ENCODE assay signal across 8 cellular contexts in genomic region chr17:76385892-76386786, GRCh38. TPM values are rescaled to one million over a fixed set of nuclear protein-coding genes. Genes with fewer than 3 reads are reported as not detected.
A peak's percentile ranks its signal among the peaks of the same experiment; 100 is the strongest.
DNase-seq lines count a peak whose midpoint lies in the region; ATAC-seq and TF ChIP-seq lines count a peak whose summit lies in the region.

No MANE protein-coding gene starts in this region.

- H3K27me3 ChIP-seq in HUES64 (ENCODE audit: insufficient read depth, low read length) (peaks cover 46% of the 10 kb centered on the region), ovary (no peaks in the 10 kb centered on the region), tibial artery (no peaks in the 10 kb centered on the region)

- no peak overlapping the region for H3K27ac Mint-ChIP-seq in Calu3 (ENCODE audit: unreplicated experiment)
- no peak overlapping the region for H3K27ac Mint-ChIP-seq in activated T-helper 2 cell treated with anti-CD3 and anti-CD28 coated beads, Interferon-gamma antibody, Interleukin-2, Interleukin-4, amounts not matched to agents 10 μg/mL and 5 μg/mL and 100 μg/mL, durations not matched to agents 14 hours and 24 hours and 36 hours

- CTCF ChIA-PET in Calu3 (lab: Charles Lee): interaction anchor here (0.8 to 2.6 kb wide), 7 partner anchors 12 to 72 kb away, joined by 3 to 11 read pairs (median 5); partner anchors contain the start of gene PRPSAP1

- H3K9ac ChIP-seq in HUES64 (ENCODE audit: low read depth, low read length): no peak overlapping the region

- peaks cover 10% of the 10 kb centered on the region for H3K27me3 Mint-ChIP-seq in Calu3 (ENCODE audit: unreplicated experiment)
- H3K27me3 Mint-ChIP-seq in activated T-helper 2 cell treated with anti-CD3 and anti-CD28 coated beads, Interferon-gamma antibody, Interleukin-2, Interleukin-4, amounts not matched to agents 10 μg/mL and 5 μg/mL and 100 μg/mL, durations not matched to agents 14 hours and 24 hours and 36 hours (ENCODE audit: low read depth): no peaks in the 10 kb centered on the region

- WGBS in HUES64: 57% methylated on average over 52 of the region's 52 CpGs
- 13 to 15% (median 13%) methylated on average over 50 to 52 of the region's 52 CpGs for WGBS in ovary, 3 donors

- TF ChIP-seq EP300 in ovary (IDR thresholded peaks at IDR 0.05): no peak

- H3K4me1 ChIP-seq in HUES64 (ENCODE audit: insufficient read depth, low read length) (peaks cover 23% of the 10 kb centered on the region), ovary (ENCODE audit: insufficient read depth) (peaks cover 12% of the 10 kb centered on the region), tibial artery (peaks cover 5 to 45% (median 38%) of the 10 kb centered on the region in 4 donors)

- no peak for ATAC-seq in HG02642 (IDR thresholded peaks at IDR 0.05; ENCODE audit: poor library complexity, unreplicated experiment)

- H3K4me1 Mint-ChIP-seq in Calu3 (ENCODE audit: low read depth, unreplicated experiment): no peaks in the 10 kb centered on the region
- H3K4me1 Mint-ChIP-seq in activated T-helper 2 cell treated with anti-CD3 and anti-CD28 coated beads, Interferon-gamma antibody, Interleukin-2, Interleukin-4, amounts not matched to agents 10 μg/mL and 5 μg/mL and 100 μg/mL, durations not matched to agents 14 hours and 24 hours and 36 hours (ENCODE audit: low read depth): peaks cover 2% of the 10 kb centered on the region

- H3K4me3 Mint-ChIP-seq in Calu3 (ENCODE audit: low read depth, unreplicated experiment): peak overlapping the region; percentile 71
- peak overlapping the region; percentile 65 for H3K4me3 Mint-ChIP-seq in activated T-helper 2 cell treated with anti-CD3 and anti-CD28 coated beads, Interferon-gamma antibody, Interleukin-2, Interleukin-4, amounts not matched to agents 10 μg/mL and 5 μg/mL and 100 μg/mL, durations not matched to agents 14 hours and 24 hours and 36 hours (ENCODE audit: low read depth)

- H3K9me3 Mint-ChIP-seq in Calu3 (ENCODE audit: low read depth, unreplicated experiment): no peaks in the 10 kb centered on the region
- no peaks in the 10 kb centered on the region for H3K9me3 Mint-ChIP-seq in activated T-helper 2 cell treated with anti-CD3 and anti-CD28 coated beads, Interferon-gamma antibody, Interleukin-2, Interleukin-4, amounts not matched to agents 10 μg/mL and 5 μg/mL and 100 μg/mL, durations not matched to agents 14 hours and 24 hours and 36 hours

- peaks cover 34% of the 10 kb centered on the region for H3K36me3 Mint-ChIP-seq in Calu3 (ENCODE audit: insufficient read depth, unreplicated experiment)
- H3K36me3 Mint-ChIP-seq in activated T-helper 2 cell treated with anti-CD3 and anti-CD28 coated beads, Interferon-gamma antibody, Interleukin-2, Interleukin-4, amounts not matched to agents 10 μg/mL and 5 μg/mL and 100 μg/mL, durations not matched to agents 14 hours and 24 hours and 36 hours (ENCODE audit: low read depth): peaks cover 3% of the 10 kb centered on the region

- no peak for TF ChIP-seq POLR2A in ovary (IDR thresholded peaks at IDR 0.05)

- H3K4me3 ChIP-seq in HUES64 (ENCODE audit: low read length) (peak overlapping the region; percentile 61; the same call in 1 of the 2 replicates), fibroblast of villous mesenchyme (ENCODE audit: low read depth, low read length) (peak overlapping the region; percentile 71), ovary (peak overlapping the region; percentile 41), tibial artery (peak overlapping the region; percentile 56 to 57)

- peak; percentile 91 for TF ChIP-seq CTCF in Calu3 (IDR thresholded peaks at IDR 0.05; ENCODE audit: unreplicated experiment)
- peak; percentile 71 for TF ChIP-seq CTCF in fibroblast of villous mesenchyme (IDR thresholded peaks at IDR 0.05; ENCODE audit: insufficient read depth, low read depth, low read length)
- TF ChIP-seq CTCF in ovary (IDR thresholded peaks at IDR 0.05): peak; percentile 51 to 76 (median 57)
- peak; percentile 75 to 82 for TF ChIP-seq CTCF in tibial artery (IDR thresholded peaks at IDR 0.05)

- BruUV-seq in Calu3 (replicated peaks; lab: Mats Ljungman, UMichigan): no TSS peak

- no peaks in the 10 kb centered on the region for H3K9me3 ChIP-seq in HUES64 (ENCODE audit: insufficient read depth, low read depth, low read length)
- H3K9me3 ChIP-seq in ovary: no peaks in the 10 kb centered on the region
- no peaks in the 10 kb centered on the region for H3K9me3 ChIP-seq in tibial artery

- DNase-seq in Calu3 (peak; percentile 89), SHP77 (lab: John Stamatoyannopoulos, UW) (peak; percentile 56 to 65), fibroblast of villous mesenchyme (ENCODE audit: low read depth) (peak; percentile 82), ovary (peak; percentile 65 to 84 (median 78)), tibial artery (peak; percentile 70 to 85)
- DNase-seq in activated T-helper 2 cell treated with anti-CD3 and anti-CD28 coated beads, Interferon-gamma antibody, Interleukin-2, Interleukin-4, amounts not matched to agents 10 μg/mL and 5 μg/mL and 100 μg/mL, durations not matched to agents 14 hours and 24 hours and 36 hours (ENCODE audit: low spot score): peak; percentile 81

- H3K27ac ChIP-seq in HUES64 (ENCODE audit: low read depth, low read length) (no peak overlapping the region), ovary (no peak overlapping the region), tibial artery (peak overlapping the region in 1 of 2 donors; percentile 76)

- intact Hi-C loops in Calu3 (cut with micrococcal nuclease; ENCODE audit: unreplicated experiment): no loop called here
- intact Hi-C loops in activated T-helper 2 cell treated with anti-CD3 and anti-CD28 coated beads, Interferon-gamma antibody, Interleukin-2, Interleukin-4, amounts not matched to agents 10 μg/mL and 5 μg/mL and 100 μg/mL, durations not matched to agents 14 hours and 24 hours and 36 hours (cut with micrococcal nuclease): loop anchor here (1.0 to 5.0 kb wide), 3 partner anchors 32 to 314 kb away; partner anchors contain the start of genes GALR2, SRP68 and UBE2O
- intact Hi-C loops in ovary (cut with DNase I): no loop called here
- intact Hi-C loops in tibial artery (cut with DNase I; ENCODE audit: low total_unique reads): no loop called here

- H3K36me3 ChIP-seq in HUES64 (ENCODE audit: insufficient read depth, low read length): peaks cover 11% of the 10 kb centered on the region; the same call in 1 of the 2 replicates
- no peaks in the 10 kb centered on the region for H3K36me3 ChIP-seq in ovary
- peaks cover 0 to 18% (median 12%) of the 10 kb centered on the region in 3 donors for H3K36me3 ChIP-seq in tibial artery

RNA-seq across cellular contexts. Expression of gene SPHK1, which starts 1.7 kb away (rescaled TPM):
- total RNA-seq in Calu3 (2022) (1.5 and 1.7 TPM in 2 replicates), fibroblast of villous mesenchyme (47.5 and 121 TPM in 2 replicates), ovary (1 to 10 TPM; 1.8 to 9.2 (median 3.7) TPM)
- polyA plus RNA-seq in HUES64 (2013, experiment 1 of 2): 1.8 TPM
- polyA plus RNA-seq in HUES64 (2013, experiment 2 of 2): 2.6 TPM
- total RNA-seq in activated T-helper 2 cell treated with anti-CD3 and anti-CD28 coated beads, Interferon-gamma antibody, Interleukin-2, Interleukin-4, amounts not matched to agents 10 μg/mL and 5 μg/mL and 100 μg/mL, durations not matched to agents 14 hours and 24 hours and 36 hours: 16.0 and 16.4 TPM in 2 replicates
- 1 to 10 TPM in 1 of 2 donors, under 1 TPM in 1; 0.80 to 4.0 TPM for polyA plus RNA-seq in ovary

RNA-seq across cellular contexts. Expression of gene PRPSAP1, which starts 32.4 kb away (rescaled TPM):
- 41.2 and 42.6 TPM in 2 replicates for total RNA-seq in Calu3 (2022)
- 33.4 TPM for polyA plus RNA-seq in HUES64 (2013, experiment 1 of 2)
- 40.6 TPM for polyA plus RNA-seq in HUES64 (2013, experiment 2 of 2)
- total RNA-seq in activated T-helper 2 cell treated with anti-CD3 and anti-CD28 coated beads, Interferon-gamma antibody, Interleukin-2, Interleukin-4, amounts not matched to agents 10 μg/mL and 5 μg/mL and 100 μg/mL, durations not matched to agents 14 hours and 24 hours and 36 hours: 48.2 and 49.9 TPM in 2 replicates
- 48.8 and 55.1 TPM in 2 replicates for total RNA-seq in fibroblast of villous mesenchyme
- total RNA-seq in ovary: 10 to 100 TPM; 26.1 to 50.4 (median 44.5) TPM
- 10 to 100 TPM; 42.9 to 57.9 TPM for polyA plus RNA-seq in ovary
